Comparison of ENCODE assay signal across 9 cellular contexts in genomic region chr14:23478109-23478698, GRCh38. TPM values are rescaled to one million over a fixed set of nuclear protein-coding genes. Genes with fewer than 3 reads are reported as not detected.
A peak's percentile ranks its signal among the peaks of the same experiment; 100 is the strongest.
DNase-seq lines count a peak whose midpoint lies in the region; ATAC-seq and TF ChIP-seq lines count a peak whose summit lies in the region.
"Had no signal": no experiment of that assay in that cellular context is flagged by ENCODE, and none has a peak within 500 bp of the region (broad histone marks: within the 10 kb centered on the region; RNA-seq: fewer than 3 reads in every experiment).

No MANE protein-coding gene starts in this region.

- H3K4me3 ChIP-seq in LNCaP clone FGC (ENCODE audit: low read depth, low read length) (no peak overlapping the region), SJCRH30 (no peak overlapping the region), sigmoid colon (no peak overlapping the region)

- no peaks in the 10 kb centered on the region for H3K36me3 Mint-ChIP-seq in glutamatergic neuron (ENCODE audit: unreplicated experiment)

- H3K27ac ChIP-seq in SJCRH30 (no peak overlapping the region), sigmoid colon (no peak overlapping the region)

- peaks cover 3% of the 10 kb centered on the region for H3K27me3 Mint-ChIP-seq in glutamatergic neuron (ENCODE audit: unreplicated experiment)

- no peaks in the 10 kb centered on the region for H3K9me3 Mint-ChIP-seq in glutamatergic neuron (ENCODE audit: unreplicated experiment)

- TF ChIP-seq CTCF in LNCaP clone FGC (IDR thresholded peaks at IDR 0.05; ENCODE audit: control insufficient read depth, extremely low read depth, insufficient read depth) (peak; percentile 70), glutamatergic neuron (IDR thresholded peaks at IDR 0.05; ENCODE audit: partially characterized antibody, unreplicated experiment) (peak; percentile 94), sigmoid colon (IDR thresholded peaks at IDR 0.05) (peak in 3 of 4 experiments; percentile 67 to 68 (median 67))

- H3K27ac Mint-ChIP-seq in glutamatergic neuron (ENCODE audit: unreplicated experiment): peak overlapping the region; percentile 49

- H3K36me3 ChIP-seq in SJCRH30: peaks cover 50% of the 10 kb centered on the region
- peaks cover 31 to 64% (median 43%) of the 10 kb centered on the region in 4 donors for H3K36me3 ChIP-seq in sigmoid colon

- 42 to 44% methylated on average over 4 of the region's 4 CpGs for WGBS in sigmoid colon, 2 donors

- no peak for TF ChIP-seq POLR2A in sigmoid colon (IDR thresholded peaks at IDR 0.05)

- peak; percentile 59 for DNase-seq in DMS53 treated with DMSO at 0.1 percent for 48 hours (lab: John Stamatoyannopoulos, UW; ENCODE audit: unreplicated experiment)
- DNase-seq in LNCaP clone FGC (ENCODE audit: low read depth): peak; percentile 18
- peak; percentile 40 to 73 for DNase-seq in SJCRH30
- DNase-seq in activated gamma-delta T cell treated with anti-CD3 and anti-CD28 coated beads, Interleukin-2, amount 50 U/mL, for 16 hours (ENCODE audit: low read depth): peak; percentile 34
- peak; percentile 65 for DNase-seq in glutamatergic neuron
- no peak for DNase-seq in sigmoid colon

- H3K4me1 Mint-ChIP-seq in glutamatergic neuron (ENCODE audit: low read depth, unreplicated experiment): peaks cover 24% of the 10 kb centered on the region

- H3K9me3 ChIP-seq in SJCRH30 (replicated peaks) (no peaks in the 10 kb centered on the region), sigmoid colon (no peaks in the 10 kb centered on the region)

- H3K27me3 ChIP-seq in SJCRH30: no peaks in the 10 kb centered on the region
- no peaks in the 10 kb centered on the region for H3K27me3 ChIP-seq in sigmoid colon

- H3K4me1 ChIP-seq in SJCRH30 (no peaks in the 10 kb centered on the region), sigmoid colon (no peaks in the 10 kb centered on the region)

- ATAC-seq in GM19324 (IDR thresholded peaks at IDR 0.05; ENCODE audit: low FRiP score, unreplicated experiment) (no peak), HG03571 (IDR thresholded peaks at IDR 0.05; ENCODE audit: unreplicated experiment) (no peak)

- intact Hi-C loops in sigmoid colon (cut with DNase I): loop anchor here (1.0 kb wide), 1 partner anchor 84 kb away; no protein-coding TSS in a partner anchor

- no peak for TF ChIP-seq EP300 in sigmoid colon (IDR thresholded peaks at IDR 0.05)

- H3K4me3 Mint-ChIP-seq in glutamatergic neuron (ENCODE audit: unreplicated experiment): peak overlapping the region; percentile 17

RNA-seq across cellular contexts. Expression of gene NGDN, which starts 8.7 kb away (rescaled TPM):
- 76.5 and 85.2 TPM in 2 replicates for total RNA-seq in SJCRH30 (2014; rRNA removed; shearing (Covaris generic))
- total RNA-seq in glutamatergic neuron (ENCODE audit: unreplicated experiment) (46.5 TPM), sigmoid colon (10 to 100 TPM; 23.3 to 46.2 (median 42.7) TPM)
- 10 to 100 TPM; 28.2 to 39.6 (median 28.7) TPM for polyA plus RNA-seq in sigmoid colon

RNA-seq across cellular contexts. Expression of gene MYH7, which starts 42.7 kb away (rescaled TPM):
- 0.20 and 0.23 TPM in 2 replicates for total RNA-seq in SJCRH30 (2014; rRNA removed; shearing (Covaris generic))
- not detected for total RNA-seq in glutamatergic neuron (ENCODE audit: unreplicated experiment)
- under 1 TPM in 2 of 4 donors, not detected in 2; under 0.01 to 0.14 TPM for total RNA-seq in sigmoid colon
- 10 to 100 TPM in 1 of 3 donors, 1 to 10 TPM in 1, under 1 TPM in 1; 0.28 to 11.6 (median 3.6) TPM for polyA plus RNA-seq in sigmoid colon
- total RNA-seq: activated CD8-positive, alpha-beta memory T cell treated with anti-CD3 and anti-CD28 coated beads for 36 hours had no signal
